In the genomic region with DNA sequence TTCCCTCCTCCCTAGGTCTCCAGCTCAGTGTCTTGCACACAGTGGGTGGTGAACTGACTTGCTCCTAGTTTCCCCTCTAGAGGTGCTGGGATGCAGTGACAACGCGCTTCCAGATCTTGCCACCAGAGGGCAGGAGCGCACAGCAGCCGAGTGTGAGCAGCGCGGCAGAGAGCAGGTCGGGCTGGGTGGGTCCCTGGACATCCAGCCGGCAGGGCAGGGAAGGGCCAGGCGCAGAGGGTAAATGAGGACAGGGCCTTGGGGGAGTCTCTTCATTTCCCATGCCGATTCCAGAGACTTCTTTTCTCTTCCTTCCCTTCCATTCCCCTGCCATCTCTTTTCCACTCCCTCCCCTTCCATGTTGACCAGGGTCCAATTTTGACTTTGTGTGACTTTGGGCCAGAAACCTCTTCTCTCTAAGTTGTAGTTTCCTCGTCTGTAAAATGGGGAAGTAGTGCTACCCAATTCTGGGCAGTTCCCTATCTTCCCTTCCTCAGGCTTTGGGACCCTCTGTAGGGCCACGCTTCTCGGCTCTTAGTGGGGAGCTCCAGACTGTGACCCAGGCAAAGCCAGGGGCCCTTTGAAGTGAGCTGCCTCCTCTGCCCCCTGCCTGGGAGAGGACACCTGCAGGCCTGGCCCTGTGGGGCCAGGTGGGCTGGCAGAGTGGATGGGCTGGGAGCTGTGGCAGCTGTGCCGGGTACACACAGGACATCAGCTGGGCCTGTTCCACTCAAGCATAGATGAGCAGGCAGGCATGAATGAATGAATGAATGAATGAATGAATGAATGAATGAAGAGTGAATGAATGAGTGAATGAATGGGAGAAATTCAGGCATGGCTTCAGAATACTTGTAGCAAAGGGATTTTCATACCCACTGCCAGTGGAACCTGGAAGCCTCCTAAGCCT, we compare ENCODE assay signal across 8 cellular contexts. TPM values are rescaled to one million over a fixed set of nuclear protein-coding genes. Genes with fewer than 3 reads are reported as not detected.
DNase-seq lines count a peak whose midpoint lies in the region; ATAC-seq and TF ChIP-seq lines count a peak whose summit lies in the region.

No MANE protein-coding gene starts in this region.

- peak overlapping the region; percentile 25; the same call in 1 of the 2 replicates for H2AFZ ChIP-seq in OCI-LY3 (ENCODE audit: low read depth, low read length)

- TF ChIP-seq CTCF in HL-60 (IDR thresholded peaks at IDR 0.05; ENCODE audit: insufficient read depth, low read length) (peak; percentile 90), OCI-LY3 (IDR thresholded peaks at IDR 0.05; ENCODE audit: low read depth, low read length) (peak; percentile 95), epithelial cell of proximal tubule (conservative IDR thresholded peaks at IDR 0.05; ENCODE audit: low read depth, low read length) (peak; percentile 98)

- no peaks in the 10 kb centered on the region for H4K20me1 ChIP-seq in OCI-LY3 (ENCODE audit: insufficient read depth, low read length)

- no peaks in the 10 kb centered on the region for H3K9me3 ChIP-seq in OCI-LY3 (ENCODE audit: insufficient read depth, low read length)

- H3K36me3 ChIP-seq in OCI-LY3 (replicated peaks; ENCODE audit: low read depth, low read length): no peaks in the 10 kb centered on the region

- DNase-seq in COR-L47 (lab: John Stamatoyannopoulos, UW) (peak; percentile 71), HL-60 (ENCODE audit: low read depth in 1 of 2, low spot score in 1 of 2) (peak; percentile 45 to 72), epithelial cell of proximal tubule (ENCODE audit: low read depth) (no peak), myocyte (ENCODE audit: low read depth) (peak; percentile 86)
- peak; percentile 97 for DNase-seq in activated CD8-positive, alpha-beta memory T cell treated with anti-CD3 and anti-CD28 coated beads, Interleukin-2, amount 50 U/mL, for 48 hours
- DNase-seq in stimulated activated CD8-positive, alpha-beta memory T cell treated with anti-CD3 and anti-CD28 coated beads, Interleukin-7, amount 100 ng/mL, for 4 hours (ENCODE audit: low read depth in 2 of 2): peak; percentile 64 to 66

- H3K4me3 ChIP-seq in HL-60 (replicated peaks; ENCODE audit: insufficient read depth, low read length): no peak overlapping the region
- peak overlapping the region; percentile 23 for H3K4me3 ChIP-seq in OCI-LY3 (ENCODE audit: low read length)
- H3K4me3 ChIP-seq in epithelial cell of proximal tubule (ENCODE audit: low read depth, low read length): no peak overlapping the region

- H3K27ac ChIP-seq in HL-60 (replicated peaks) (no peak overlapping the region), OCI-LY3 (ENCODE audit: low read length) (no peak overlapping the region)

- H3K79me2 ChIP-seq in OCI-LY3 (ENCODE audit: low read length): no peaks in the 10 kb centered on the region

- no peaks in the 10 kb centered on the region for H3K27me3 ChIP-seq in HL-60 (ENCODE audit: insufficient read depth, poor library complexity, severe bottlenecking)
- no peaks in the 10 kb centered on the region for H3K27me3 ChIP-seq in OCI-LY3 (ENCODE audit: low read depth, low read length)

- peak; percentile 72 for ATAC-seq in GM19468 (IDR thresholded peaks at IDR 0.05; ENCODE audit: extremely low read depth, unreplicated experiment)

- H3K9ac ChIP-seq in OCI-LY3 (ENCODE audit: low read length): peak overlapping the region; percentile 6; the same call in 1 of the 2 replicates

- H3K4me1 ChIP-seq in OCI-LY3 (ENCODE audit: low read length): peaks cover 28% of the 10 kb centered on the region

- H3K4me2 ChIP-seq in OCI-LY3 (ENCODE audit: low read length): peak overlapping the region; percentile 50

RNA-seq across cellular contexts. Expression of a gene that starts 43.3 kb away (rescaled TPM):
- total RNA-seq in epithelial cell of proximal tubule (14.5 and 14.6 TPM in 2 replicates), myocyte (7.0 and 15.8 TPM in 2 replicates)
- 4.6 TPM for polyA plus RNA-seq in myocyte (2012)
